Comparison of ENCODE assay signal across 9 cellular contexts in the genomic region with DNA sequence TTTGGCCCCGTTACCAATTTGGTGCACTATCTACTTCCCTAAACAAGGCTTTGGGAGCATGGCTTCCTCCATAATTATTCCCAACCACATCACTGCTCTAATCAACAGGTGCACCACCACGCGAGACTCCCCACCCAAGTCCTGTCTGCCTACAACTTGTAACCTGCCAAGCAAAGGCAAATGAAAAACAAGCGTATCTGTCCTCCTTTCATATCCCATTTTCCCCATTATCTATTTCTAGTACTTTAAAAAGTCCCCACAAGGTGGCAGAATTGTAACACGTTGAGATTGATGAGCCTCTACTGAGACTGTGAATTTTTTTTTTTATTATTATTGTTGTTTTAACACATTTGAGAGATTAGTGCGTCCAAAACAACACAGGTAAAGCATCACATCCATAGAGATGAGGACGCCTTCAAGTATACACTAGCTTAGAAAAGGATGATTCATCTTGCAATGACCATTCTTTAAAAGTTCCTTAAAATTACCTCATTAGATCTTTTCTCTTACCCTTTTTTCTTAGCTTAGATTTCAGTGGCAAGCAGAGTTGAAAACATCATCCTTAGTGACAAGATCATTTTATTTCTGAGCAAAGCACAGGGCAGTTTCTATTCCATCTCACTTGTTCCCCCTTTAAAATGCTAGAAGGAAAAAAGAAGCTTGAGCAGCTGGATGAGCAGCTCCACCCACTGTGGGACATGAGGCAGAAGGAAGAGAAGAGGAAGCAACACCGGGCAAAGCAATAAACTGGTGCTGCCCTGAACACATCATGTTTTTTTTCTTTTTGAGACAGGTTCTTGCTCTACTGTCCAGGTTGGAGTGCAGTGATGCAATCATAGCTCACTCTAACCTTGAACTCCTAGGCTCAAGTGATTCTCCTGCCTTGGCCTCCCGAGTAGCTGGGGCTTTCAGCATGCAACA.
DNase-seq lines count a peak whose midpoint lies in the region; ATAC-seq and TF ChIP-seq lines count a peak whose summit lies in the region.
"Had no signal": no experiment of that assay in that cellular context is flagged by ENCODE, and none has a peak within 500 bp of the region (broad histone marks: within the 10 kb centered on the region; RNA-seq: fewer than 3 reads in every experiment).

No MANE protein-coding gene starts in this region.

- peak; percentile 53 for DNase-seq in AG10803 (ENCODE audit: low read depth)
- peak; percentile 66 for DNase-seq in NCI-H1694 treated with DMSO at 0.1 percent for 48 hours (lab: John Stamatoyannopoulos, UW)
- no peak for DNase-seq in activated CD4-positive, alpha-beta memory T cell treated with anti-CD3 and anti-CD28 coated beads for 36 hours
- DNase-seq in fibroblast of the conjunctiva (ENCODE audit: low read depth): peak; percentile 55
- DNase-seq in stimulated activated CD4-positive, alpha-beta T cell treated with anti-CD3 and anti-CD28 coated beads, Interleukin-4, amount 100 ng/mL, for 1 hour: no peak

- TF ChIP-seq CTCF in AG10803 (conservative IDR thresholded peaks at IDR 0.05; ENCODE audit: low read length) (peak; percentile 67), GM12872 (IDR thresholded peaks at IDR 0.05; ENCODE audit: insufficient read depth, low read depth, low read length) (peak; percentile 40), parathyroid adenoma (IDR thresholded peaks at IDR 0.05) (peak; percentile 77)

- peak; percentile 77 for ATAC-seq in HG02642 (IDR thresholded peaks at IDR 0.05; ENCODE audit: poor library complexity, unreplicated experiment)

- H3K79me2 ChIP-seq in parathyroid adenoma: no peaks in the 10 kb centered on the region

- H3K27me3 ChIP-seq in parathyroid adenoma (ENCODE audit: control insufficient read depth, insufficient read depth, low read length): no peaks in the 10 kb centered on the region
- H3K27me3 ChIP-seq: SJSA1 had no signal

- H3K9me3 Mint-ChIP-seq in activated CD4-positive, alpha-beta memory T cell treated with anti-CD3 and anti-CD28 coated beads for 36 hours: no peaks in the 10 kb centered on the region

- no peaks in the 10 kb centered on the region for H3K27me3 Mint-ChIP-seq in activated CD4-positive, alpha-beta memory T cell treated with anti-CD3 and anti-CD28 coated beads for 36 hours

- H3K4me3 Mint-ChIP-seq in activated CD4-positive, alpha-beta memory T cell treated with anti-CD3 and anti-CD28 coated beads for 36 hours: peak overlapping the region; percentile 46

- POLR2A ChIA-PET in activated CD4-positive, alpha-beta memory T cell treated with anti-CD3 and anti-CD28 coated beads for 36 hours (lab: Charles Lee): interaction anchor here (0.5 kb wide), 1 partner anchor 283 kb away, joined by 3 read pairs; no protein-coding TSS in a partner anchor

- H3K4me3 ChIP-seq in AG10803 (ENCODE audit: low read length) (peak overlapping the region; percentile 9), parathyroid adenoma (ENCODE audit: low read depth, low read length) (no peak overlapping the region)
- H3K4me3 ChIP-seq: SJSA1 had no signal

- no peaks in the 10 kb centered on the region for H3K9me3 ChIP-seq in parathyroid adenoma (ENCODE audit: control insufficient read depth, low read length)
- H3K9me3 ChIP-seq: SJSA1 had no signal

- peak overlapping the region; percentile 31 for H2AFZ ChIP-seq in parathyroid adenoma

- no peaks in the 10 kb centered on the region for H3K36me3 ChIP-seq in parathyroid adenoma (ENCODE audit: control insufficient read depth, insufficient read depth, low read length)
- H3K36me3 ChIP-seq: SJSA1 had no signal

- CTCF ChIA-PET in activated CD4-positive, alpha-beta memory T cell treated with anti-CD3 and anti-CD28 coated beads for 36 hours (lab: Charles Lee): interaction anchor here (0.6 to 4.4 kb wide), 30 partner anchors 8 to 541 kb away, joined by 3 to 55 read pairs (median 4); no protein-coding TSS in a partner anchor

- H3K27ac Mint-ChIP-seq in activated CD4-positive, alpha-beta memory T cell treated with anti-CD3 and anti-CD28 coated beads for 36 hours: peak overlapping the region; percentile 50

- H3K4me2 ChIP-seq in parathyroid adenoma (ENCODE audit: low read length): peak overlapping the region; percentile 53

- no peak overlapping the region for H3K9ac ChIP-seq in parathyroid adenoma

- H3K4me1 ChIP-seq in parathyroid adenoma: peaks cover 11% of the 10 kb centered on the region

- intact Hi-C loops in activated CD4-positive, alpha-beta memory T cell treated with anti-CD3 and anti-CD28 coated beads for 36 hours (cut with micrococcal nuclease): loop anchor here (1.0 to 10.0 kb wide), 9 partner anchors 8 to 716 kb away; no protein-coding TSS in a partner anchor

- H3K36me3 Mint-ChIP-seq in activated CD4-positive, alpha-beta memory T cell treated with anti-CD3 and anti-CD28 coated beads for 36 hours: no peaks in the 10 kb centered on the region

- H3K27ac ChIP-seq in parathyroid adenoma: no peak overlapping the region

- H3K4me1 Mint-ChIP-seq in activated CD4-positive, alpha-beta memory T cell treated with anti-CD3 and anti-CD28 coated beads for 36 hours (ENCODE audit: low read depth): peaks cover 55% of the 10 kb centered on the region

Comparison
In these comparisons a context has a peak if more than half of its experiments do, and no peak if none do; other contexts are left out.
1. DNase-seq: peak in AG10803 (single experiment), NCI-H1694 treated with DMSO at 0.1 percent for 48 hours (single experiment) and fibroblast of the conjunctiva (single experiment); none in activated CD4-positive, alpha-beta memory T cell treated with anti-CD3 and anti-CD28 coated beads for 36 hours (single experiment) and stimulated activated CD4-positive, alpha-beta T cell treated with anti-CD3 and anti-CD28 coated beads, Interleukin-4, amount 100 ng/mL, for 1 hour (single experiment).
2. Peak in every context shown above with its lines, with median percentiles within 50 percentile points of each other: CTCF ChIP-seq.